Comparison of ENCODE assay signal across 24 cellular contexts in the genomic region with DNA sequence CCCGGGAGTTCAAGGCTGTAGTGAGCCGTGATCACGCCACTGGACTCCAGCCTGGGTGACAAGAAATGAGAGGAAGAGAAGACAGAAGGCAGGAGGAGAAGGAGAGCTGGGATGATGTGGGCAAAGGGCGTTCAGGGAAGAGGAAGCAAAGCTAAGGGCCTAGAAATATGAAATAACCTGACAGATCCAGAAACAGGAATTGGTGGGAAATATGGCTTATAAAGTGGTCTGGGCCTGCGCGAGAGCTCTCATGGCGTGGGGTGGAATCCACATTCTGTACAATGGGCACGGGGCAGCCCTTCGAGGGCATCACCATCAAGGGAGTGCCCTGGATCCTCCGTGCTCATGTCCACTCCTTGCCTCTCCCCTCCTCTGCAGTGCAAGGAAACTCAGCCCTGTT. TPM values are rescaled to one million over a fixed set of nuclear protein-coding genes. Genes with fewer than 3 reads are reported as not detected.
"Had no signal": no experiment of that assay in that cellular context is flagged by ENCODE, and none has a peak within 500 bp of the region (broad histone marks: within the 10 kb centered on the region; RNA-seq: fewer than 3 reads in every experiment).

No MANE protein-coding gene starts in this region.

- H3K27me3 ChIP-seq: pancreas, transverse colon had no signal

- H3K4me3 Mint-ChIP-seq: memory B cell, mesothelial cell of epicardium, natural killer cell, neural crest cell had no signal

- H3K27ac Mint-ChIP-seq: memory B cell, mesothelial cell of epicardium, natural killer cell, progenitor cell of endocrine pancreas had no signal

- H3K9me3 Mint-ChIP-seq: memory B cell, mesothelial cell of epicardium, natural killer cell, neural crest cell had no signal

- H3K9me3 ChIP-seq: heart right ventricle, left ventricle myocardium inferior, lower lobe of right lung, pancreas, stomach, thoracic aorta, transverse colon had no signal

- DNase-seq: effector memory CD4-positive, alpha-beta T cell; heart right ventricle; islet precursor cell; left ventricle myocardium inferior; lower lobe of right lung; natural killer cell; pancreas; right cardiac atrium; small intestine; stimulated activated CD4-positive, alpha-beta T cell treated with anti-CD3 and anti-CD28 coated beads, Interleukin-12 subunit alpha, Interleukin-12 subunit beta, amount 100 ng/mL, for 4 hours; stimulated activated naive CD4-positive, alpha-beta T cell; stomach; substantia nigra; transverse colon had no signal

- H3K36me3 Mint-ChIP-seq: memory B cell, mesothelial cell of epicardium, natural killer cell had no signal

- H3K27ac ChIP-seq: heart right ventricle, left ventricle myocardium inferior, lower lobe of right lung, pancreas, stomach, thoracic aorta, transverse colon had no signal

- H3K4me1 Mint-ChIP-seq: memory B cell, natural killer cell had no signal

- H3K4me3 ChIP-seq: heart right ventricle, left ventricle myocardium inferior, lower lobe of right lung, pancreas, stomach, thoracic aorta, transverse colon had no signal

- H3K4me1 ChIP-seq: pancreas, transverse colon had no signal

- H3K36me3 ChIP-seq: heart right ventricle, left ventricle myocardium inferior, lower lobe of right lung, pancreas, stomach, thoracic aorta, transverse colon had no signal

- FAIRE-seq: endometrium, frontal cortex, pancreas, small intestine had no signal

- ATAC-seq: esophagus mucosa, heart right ventricle, natural killer cell, pancreas, right cardiac atrium had no signal

RNA-seq across cellular contexts. Expression of gene RASSF10, which starts 46.8 kb away (rescaled TPM):
- total RNA-seq: fibroblast of lung, myocyte, natural killer cell, thoracic aorta had no signal
- polyA plus RNA-seq: fibroblast of lung had no signal
